In the genomic region with DNA sequence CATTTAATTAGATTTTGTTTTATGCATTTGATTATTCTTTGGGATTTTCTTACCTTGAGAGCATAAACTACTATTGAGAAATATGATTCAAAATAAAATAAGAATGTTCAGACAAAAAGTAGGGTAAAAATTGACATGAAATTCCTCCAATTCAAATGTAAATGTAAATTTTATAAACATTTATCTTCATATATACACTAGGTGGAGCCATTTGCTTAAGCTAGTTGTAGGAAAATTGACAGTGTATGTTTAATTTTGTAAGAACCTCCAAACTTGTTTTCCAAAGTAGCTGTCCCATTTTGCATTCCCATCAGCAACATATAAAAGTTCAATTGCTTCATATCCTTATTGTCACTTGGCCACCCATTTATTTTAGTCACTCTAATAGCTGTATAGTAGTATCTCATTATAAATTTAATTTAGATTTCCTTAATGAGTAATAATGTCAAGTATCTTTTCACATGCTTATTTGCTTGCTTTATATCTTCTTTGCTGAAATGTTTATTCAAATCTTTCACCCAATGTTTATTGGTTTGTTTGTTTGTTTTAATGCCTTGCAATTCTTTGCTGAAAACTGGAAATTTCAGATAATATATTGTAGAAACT, we compare ENCODE assay signal across 1 cellular context.
TF ChIP-seq lines count a peak whose summit lies in the region.

No MANE protein-coding gene starts in this region.

TF ChIP-seq in GM23338, 12 proteins besides CTCF, POLR2A, EP300 and RAD21 (continued from another document):
- TF ChIP-seq, protein P1, sequence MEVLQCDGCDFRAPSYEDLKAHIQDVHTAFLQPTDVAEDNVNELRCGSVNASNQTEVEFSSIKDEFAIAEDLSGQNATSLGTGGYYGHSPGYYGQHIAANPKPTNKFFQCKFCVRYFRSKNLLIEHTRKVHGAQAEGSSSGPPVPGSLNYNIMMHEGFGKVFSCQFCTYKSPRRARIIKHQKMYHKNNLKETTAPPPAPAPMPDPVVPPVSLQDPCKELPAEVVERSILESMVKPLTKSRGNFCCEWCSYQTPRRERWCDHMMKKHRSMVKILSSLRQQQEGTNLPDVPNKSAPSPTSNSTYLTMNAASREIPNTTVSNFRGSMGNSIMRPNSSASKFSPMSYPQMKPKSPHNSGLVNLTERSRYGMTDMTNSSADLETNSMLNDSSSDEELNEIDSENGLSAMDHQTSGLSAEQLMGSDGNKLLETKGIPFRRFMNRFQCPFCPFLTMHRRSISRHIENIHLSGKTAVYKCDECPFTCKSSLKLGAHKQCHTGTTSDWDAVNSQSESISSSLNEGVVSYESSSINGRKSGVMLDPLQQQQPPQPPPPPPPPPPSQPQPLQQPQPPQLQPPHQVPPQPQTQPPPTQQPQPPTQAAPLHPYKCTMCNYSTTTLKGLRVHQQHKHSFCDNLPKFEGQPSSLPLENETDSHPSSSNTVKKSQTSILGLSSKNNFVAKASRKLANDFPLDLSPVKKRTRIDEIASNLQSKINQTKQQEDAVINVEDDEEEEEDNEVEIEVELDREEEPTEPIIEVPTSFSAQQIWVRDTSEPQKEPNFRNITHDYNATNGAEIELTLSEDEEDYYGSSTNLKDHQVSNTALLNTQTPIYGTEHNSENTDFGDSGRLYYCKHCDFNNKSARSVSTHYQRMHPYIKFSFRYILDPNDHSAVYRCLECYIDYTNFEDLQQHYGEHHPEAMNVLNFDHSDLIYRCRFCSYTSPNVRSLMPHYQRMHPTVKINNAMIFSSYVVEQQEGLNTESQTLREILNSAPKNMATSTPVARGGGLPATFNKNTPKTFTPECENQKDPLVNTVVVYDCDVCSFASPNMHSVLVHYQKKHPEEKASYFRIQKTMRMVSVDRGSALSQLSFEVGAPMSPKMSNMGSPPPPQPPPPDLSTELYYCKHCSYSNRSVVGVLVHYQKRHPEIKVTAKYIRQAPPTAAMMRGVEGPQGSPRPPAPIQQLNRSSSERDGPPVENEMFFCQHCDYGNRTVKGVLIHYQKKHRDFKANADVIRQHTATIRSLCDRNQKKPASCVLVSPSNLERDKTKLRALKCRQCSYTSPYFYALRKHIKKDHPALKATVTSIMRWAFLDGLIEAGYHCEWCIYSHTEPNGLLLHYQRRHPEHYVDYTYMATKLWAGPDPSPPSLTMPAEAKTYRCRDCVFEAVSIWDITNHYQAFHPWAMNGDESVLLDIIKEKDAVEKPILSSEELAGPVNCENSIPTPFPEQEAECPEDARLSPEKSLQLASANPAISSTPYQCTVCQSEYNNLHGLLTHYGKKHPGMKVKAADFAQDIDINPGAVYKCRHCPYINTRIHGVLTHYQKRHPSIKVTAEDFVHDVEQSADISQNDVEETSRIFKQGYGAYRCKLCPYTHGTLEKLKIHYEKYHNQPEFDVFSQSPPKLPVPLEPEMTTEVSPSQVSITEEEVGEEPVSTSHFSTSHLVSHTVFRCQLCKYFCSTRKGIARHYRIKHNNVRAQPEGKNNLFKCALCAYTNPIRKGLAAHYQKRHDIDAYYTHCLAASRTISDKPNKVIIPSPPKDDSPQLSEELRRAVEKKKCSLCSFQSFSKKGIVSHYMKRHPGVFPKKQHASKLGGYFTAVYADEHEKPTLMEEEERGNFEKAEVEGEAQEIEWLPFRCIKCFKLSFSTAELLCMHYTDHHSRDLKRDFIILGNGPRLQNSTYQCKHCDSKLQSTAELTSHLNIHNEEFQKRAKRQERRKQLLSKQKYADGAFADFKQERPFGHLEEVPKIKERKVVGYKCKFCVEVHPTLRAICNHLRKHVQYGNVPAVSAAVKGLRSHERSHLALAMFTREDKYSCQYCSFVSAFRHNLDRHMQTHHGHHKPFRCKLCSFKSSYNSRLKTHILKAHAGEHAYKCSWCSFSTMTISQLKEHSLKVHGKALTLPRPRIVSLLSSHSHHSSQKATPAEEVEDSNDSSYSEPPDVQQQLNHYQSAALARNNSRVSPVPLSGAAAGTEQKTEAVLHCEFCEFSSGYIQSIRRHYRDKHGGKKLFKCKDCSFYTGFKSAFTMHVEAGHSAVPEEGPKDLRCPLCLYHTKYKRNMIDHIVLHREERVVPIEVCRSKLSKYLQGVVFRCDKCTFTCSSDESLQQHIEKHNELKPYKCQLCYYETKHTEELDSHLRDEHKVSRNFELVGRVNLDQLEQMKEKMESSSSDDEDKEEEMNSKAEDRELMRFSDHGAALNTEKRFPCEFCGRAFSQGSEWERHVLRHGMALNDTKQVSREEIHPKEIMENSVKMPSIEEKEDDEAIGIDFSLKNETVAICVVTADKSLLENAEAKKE (CRISPR knock-in tag; IDR thresholded peaks at IDR 0.05): no peak
- TF ChIP-seq ZNF331 (CRISPR knock-in tag; IDR thresholded peaks at IDR 0.05; ENCODE audit: low read depth) (no peak), JUNB (IDR thresholded peaks at IDR 0.05; ENCODE audit: unreplicated experiment) (no peak)
